In the genomic region with DNA sequence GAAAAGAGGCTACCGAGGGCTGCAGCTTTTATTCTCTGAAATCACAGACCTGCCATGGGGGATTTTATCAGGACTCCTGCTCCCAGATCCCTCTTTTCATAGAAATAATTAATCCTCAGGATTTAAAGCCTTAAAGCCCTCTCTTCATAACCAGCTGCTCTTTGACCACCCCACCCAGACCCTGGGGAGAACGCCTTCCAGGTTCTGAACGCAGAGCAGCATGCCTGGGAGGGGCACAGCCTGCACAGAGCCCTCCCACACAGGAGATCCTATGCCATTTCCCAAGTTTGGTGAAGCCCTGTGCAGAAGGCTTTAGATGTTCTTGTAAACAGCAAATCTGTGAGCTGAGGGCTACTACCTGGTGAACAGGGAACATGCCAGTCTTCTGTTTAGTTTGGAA, we compare ENCODE assay signal across 17 cellular contexts.
DNase-seq lines count a peak whose midpoint lies in the region; FAIRE-seq and TF ChIP-seq lines count a peak whose summit lies in the region.
"Had no signal": no experiment of that assay in that cellular context is flagged by ENCODE, and none has a peak within 500 bp of the region (broad histone marks: within the 10 kb centered on the region; RNA-seq: fewer than 3 reads in every experiment).

No MANE protein-coding gene starts in this region.

- H3K4me3 ChIP-seq in neuronal stem cell (ENCODE audit: low read length in 2 of 2), result no peak overlapping the region

- no peak overlapping the region for H4K8ac ChIP-seq in neuronal stem cell (ENCODE audit: low read depth, low read length)

- H2AFZ ChIP-seq in neuronal stem cell (ENCODE audit: low read length), result peak overlapping the region; percentile 58

- H3K18ac ChIP-seq in neuronal stem cell (ENCODE audit: low read length), result peak overlapping the region; percentile 33

- H2AK5ac ChIP-seq in neuronal stem cell (ENCODE audit: low read depth, low read length), result peak overlapping the region; percentile 11

- no peak for TF ChIP-seq CTCF in D721Med (IDR thresholded peaks at IDR 0.05; ENCODE audit: insufficient read depth, missing control alignments)

- H3K9ac ChIP-seq in neuronal stem cell (ENCODE audit: low read depth, low read length, poor library complexity), result no peak overlapping the region

- no CpG with 5 or more reads among the region's 3 CpGs for WGBS in neuronal stem cell (ENCODE audit: extremely low coverage in 2 of 2, insufficient read length in 2 of 2, insufficient replicate concordance in 1 of 2), 2 donors

- H3K4me1 ChIP-seq in neuronal stem cell (ENCODE audit: control insufficient read depth in 2 of 2, insufficient read depth in 1 of 2, low read depth in 1 of 2, low read length in 2 of 2), result no peaks in the 10 kb centered on the region
- H3K4me1 ChIP-seq: BE2C had no signal

- H2BK15ac ChIP-seq in neuronal stem cell (ENCODE audit: low read length), result no peak overlapping the region

- peaks cover 0 to 2% of the 10 kb centered on the region in 2 donors for H3K9me3 ChIP-seq in neuronal stem cell (replicated peaks in 1 of 2; ENCODE audit: control insufficient read depth in 2 of 2, insufficient read depth in 1 of 2, low read depth in 1 of 2, low read length in 2 of 2)
- H3K9me3 ChIP-seq: BE2C had no signal

- H3K79me1 ChIP-seq in neuronal stem cell (ENCODE audit: low read depth, low read length), result no peaks in the 10 kb centered on the region

- no peak overlapping the region for H3K27ac ChIP-seq in neuronal stem cell (replicated peaks; ENCODE audit: low read length)

- H4K91ac ChIP-seq in neuronal stem cell (ENCODE audit: low read depth, low read length, poor library complexity), result no peak overlapping the region

- no peak for FAIRE-seq in D721Med (lab: Jason Lieb, UNC)
- FAIRE-seq: A204.1 had no signal

- H3K4ac ChIP-seq in neuronal stem cell (ENCODE audit: low read length), result no peak overlapping the region

- no peak overlapping the region for H3K4me2 ChIP-seq in neuronal stem cell (ENCODE audit: insufficient read depth, low read length, poor library complexity, severe bottlenecking)

- no peak overlapping the region for H2BK5ac ChIP-seq in neuronal stem cell (ENCODE audit: low read length)

- H3K23ac ChIP-seq in neuronal stem cell (ENCODE audit: low read depth, low read length, poor library complexity), result no peak overlapping the region

- H3K27me3 ChIP-seq in neuronal stem cell (ENCODE audit: control insufficient read depth in 3 of 3, insufficient read depth in 3 of 3, low read depth in 1 of 3, low read length in 3 of 3), result peaks cover 0 to 2% (median 0%) of the 10 kb centered on the region in 3 experiments
- H3K27me3 ChIP-seq: BE2C had no signal

- no peak overlapping the region for H2BK12ac ChIP-seq in neuronal stem cell (ENCODE audit: low read length)

- H3K36me3 ChIP-seq in neuronal stem cell (replicated peaks in 1 of 2; ENCODE audit: control insufficient read depth in 2 of 2, insufficient read depth in 2 of 2, low read length in 2 of 2), result no peaks in the 10 kb centered on the region
- H3K36me3 ChIP-seq: BE2C had no signal

- peak; percentile 78 for DNase-seq in D341Med (ENCODE audit: low spot score)
- peak; percentile 33 for DNase-seq in D721Med (ENCODE audit: insufficient read length, low spot score)
- peak; percentile 69 for DNase-seq in NCI-H524 treated with DMSO at 0.1 percent for 48 hours (lab: John Stamatoyannopoulos, UW)
- no peak for DNase-seq in neuronal stem cell (ENCODE audit: low spot score)
- no peak for DNase-seq in occipital lobe (lab: John Stamatoyannopoulos, UW)
- DNase-seq in putamen (ENCODE audit: low spot score), result no peak
- DNase-seq: ACHN; BE2C; C1 segment of cervical spinal cord; CD4-positive, CD25-positive, alpha-beta regulatory T cell; CD8-positive, alpha-beta memory T cell; COR-L47; DMS153; DMS79; GDM1; GOT3 had no signal

- no peak overlapping the region for H2BK120ac ChIP-seq in neuronal stem cell (ENCODE audit: low read depth, low read length)

- no peak overlapping the region for H3K14ac ChIP-seq in neuronal stem cell (ENCODE audit: low read length)

Comparison
In these comparisons a context has a peak if more than half of its experiments do, and no peak if none do; other contexts are left out.
1. DNase-seq: peak in D341Med (single experiment), D721Med (single experiment) and NCI-H524 treated with DMSO at 0.1 percent for 48 hours (single experiment); none in neuronal stem cell (single experiment), occipital lobe (single experiment) and putamen (single experiment).